Comparison of ENCODE assay signal across 10 cellular contexts in genomic region chr10:125117941-125118630, GRCh38. TPM values are rescaled to one million over a fixed set of nuclear protein-coding genes. Genes with fewer than 3 reads are reported as not detected.
DNase-seq lines count a peak whose midpoint lies in the region; ATAC-seq and TF ChIP-seq lines count a peak whose summit lies in the region.
"Had no signal": no experiment of that assay in that cellular context is flagged by ENCODE, and none has a peak within 500 bp of the region (broad histone marks: within the 10 kb centered on the region; RNA-seq: fewer than 3 reads in every experiment).

No MANE protein-coding gene starts in this region.

- H3K27me3 ChIP-seq in upper lobe of right lung, result no peaks in the 10 kb centered on the region

- no peaks in the 10 kb centered on the region for H3K9me3 ChIP-seq in upper lobe of right lung

- H3K4me1 ChIP-seq in upper lobe of right lung, result peaks cover 44% of the 10 kb centered on the region

- H3K27ac Mint-ChIP-seq in brain (peak overlapping the region in 4 of 5 experiments; percentile 45 to 92 (median 82)), neural crest cell (ENCODE audit: unreplicated experiment) (peak overlapping the region; percentile 69)
- no peak overlapping the region for H3K27ac Mint-ChIP-seq in stimulated activated effector memory CD8-positive, alpha-beta T cell treated with anti-CD3 and anti-CD28 coated beads, Interleukin-12 subunit alpha, Interleukin-12 subunit beta, amount 100 ng/mL, for 72 hours

- no peaks in the 10 kb centered on the region for H3K9me3 Mint-ChIP-seq in brain
- no peaks in the 10 kb centered on the region for H3K9me3 Mint-ChIP-seq in neural crest cell
- no peaks in the 10 kb centered on the region for H3K9me3 Mint-ChIP-seq in stimulated activated effector memory CD8-positive, alpha-beta T cell treated with anti-CD3 and anti-CD28 coated beads, Interleukin-12 subunit alpha, Interleukin-12 subunit beta, amount 100 ng/mL, for 72 hours

- H3K4me3 Mint-ChIP-seq in brain, result peak overlapping the region in 2 of 5 experiments; percentile 28 to 64
- H3K4me3 Mint-ChIP-seq in neural crest cell, result no peak overlapping the region
- no peak overlapping the region for H3K4me3 Mint-ChIP-seq in stimulated activated effector memory CD8-positive, alpha-beta T cell treated with anti-CD3 and anti-CD28 coated beads, Interleukin-12 subunit alpha, Interleukin-12 subunit beta, amount 100 ng/mL, for 72 hours

- TF ChIP-seq CTCF in brain (conservative IDR thresholded peaks at IDR 0.05), result no peak
- TF ChIP-seq CTCF in neural crest cell (conservative IDR thresholded peaks at IDR 0.05), result no peak
- no peak for TF ChIP-seq CTCF in upper lobe of right lung (IDR thresholded peaks at IDR 0.05)

- peak; percentile 11 for ATAC-seq in upper lobe of right lung
- no peak for ATAC-seq in GM18498 (IDR thresholded peaks at IDR 0.05; ENCODE audit: unreplicated experiment)
- ATAC-seq in stimulated activated effector memory CD8-positive, alpha-beta T cell treated with anti-CD3 and anti-CD28 coated beads, Interleukin-12 subunit alpha, Interleukin-12 subunit beta, amount 100 ng/mL, for 72 hours, result no peak

- no peaks in the 10 kb centered on the region for H3K36me3 ChIP-seq in upper lobe of right lung

- H3K4me3 ChIP-seq in upper lobe of right lung, result no peak overlapping the region

- peaks cover 2% of the 10 kb centered on the region for H3K27me3 Mint-ChIP-seq in brain
- no peaks in the 10 kb centered on the region for H3K27me3 Mint-ChIP-seq in neural crest cell (ENCODE audit: low read depth)

- intact Hi-C loops in upper lobe of right lung (cut with DNase I), result no loop called here

- peak; percentile 63 for DNase-seq in globus pallidus (ENCODE audit: low spot score)
- DNase-seq in neural crest cell (ENCODE audit: low read depth, low spot score), result no peak
- peak; percentile 50 for DNase-seq in upper lobe of right lung
- no peak for DNase-seq in NCI-H1436 treated with DMSO at 0.1 percent for 48 hours (lab: John Stamatoyannopoulos, UW)
- DNase-seq in stimulated activated effector memory CD8-positive, alpha-beta T cell treated with anti-CD3 and anti-CD28 coated beads, Interleukin-12 subunit alpha, Interleukin-12 subunit beta, amount 100 ng/mL, for 72 hours (ENCODE audit: low spot score in 2 of 2), result no peak
- DNase-seq: HCEC 1CT, NCI-H1105 treated with DMSO at 0.1 percent for 48 hours had no signal

- H3K4me1 Mint-ChIP-seq in brain (peaks cover 93% of the 10 kb centered on the region), neural crest cell (peaks cover 32% of the 10 kb centered on the region)
- no peaks in the 10 kb centered on the region for H3K4me1 Mint-ChIP-seq in stimulated activated effector memory CD8-positive, alpha-beta T cell treated with anti-CD3 and anti-CD28 coated beads, Interleukin-12 subunit alpha, Interleukin-12 subunit beta, amount 100 ng/mL, for 72 hours

- H3K36me3 Mint-ChIP-seq in brain (peaks cover 35% of the 10 kb centered on the region), neural crest cell (ENCODE audit: low read depth) (no peaks in the 10 kb centered on the region)
- no peaks in the 10 kb centered on the region for H3K36me3 Mint-ChIP-seq in stimulated activated effector memory CD8-positive, alpha-beta T cell treated with anti-CD3 and anti-CD28 coated beads, Interleukin-12 subunit alpha, Interleukin-12 subunit beta, amount 100 ng/mL, for 72 hours

- H3K27ac ChIP-seq in upper lobe of right lung, result peak overlapping the region; percentile 1
- H3K27ac ChIP-seq: HL-60 had no signal

RNA-seq across cellular contexts. Expression of gene CTBP2, which starts 42.3 kb away (rescaled TPM):
- polyA plus RNA-seq in brain (ENCODE audit: insufficient read depth, low read depth, low replicate concordance), result 37.8 TPM
- 127 TPM in 2 replicates for total RNA-seq in neural crest cell
- total RNA-seq in upper lobe of right lung, result 66.7 TPM

Comparison
In these comparisons a context has a peak if more than half of its experiments do, and no peak if none do; other contexts are left out.
1. DNase-seq: peak in globus pallidus (single experiment) and upper lobe of right lung (single experiment); none in neural crest cell (single experiment), NCI-H1436 treated with DMSO at 0.1 percent for 48 hours (single experiment) and stimulated activated effector memory CD8-positive, alpha-beta T cell treated with anti-CD3 and anti-CD28 coated beads, Interleukin-12 subunit alpha, Interleukin-12 subunit beta, amount 100 ng/mL, for 72 hours (0 of 2).